In genomic region chr10:78041170-78042057, GRCh38 we compare ENCODE assay signal across 1 cellular context.
TF ChIP-seq lines count a peak whose summit lies in the region.

No MANE protein-coding gene starts in this region.

TF ChIP-seq in GM12878, 131 proteins besides CTCF, POLR2A, EP300 and RAD21 (continued from another document):
- TF ChIP-seq POLR2AphosphoS2 (IDR thresholded peaks at IDR 0.05; ENCODE audit: low read depth, low read length) (0 out of 2 replicates have a peak, but pooled peaks have one; percentile 26), GABPA (IDR thresholded peaks at IDR 0.05; ENCODE audit: low read depth) (no peak), ELK1 (IDR thresholded peaks at IDR 0.05; ENCODE audit: low read depth, low read length) (no peak), CBX5 (IDR thresholded peaks at IDR 0.05; ENCODE audit: low read depth) (0 out of 2 replicates have a peak, but pooled peaks have one; percentile 13), FOXM1 (IDR thresholded peaks at IDR 0.05; ENCODE audit: low read depth, low read length) (peak; percentile 29; the same call in 1 of the 2 replicates)
